9 cellular contexts compared by ENCODE assay signal in the genomic region with DNA sequence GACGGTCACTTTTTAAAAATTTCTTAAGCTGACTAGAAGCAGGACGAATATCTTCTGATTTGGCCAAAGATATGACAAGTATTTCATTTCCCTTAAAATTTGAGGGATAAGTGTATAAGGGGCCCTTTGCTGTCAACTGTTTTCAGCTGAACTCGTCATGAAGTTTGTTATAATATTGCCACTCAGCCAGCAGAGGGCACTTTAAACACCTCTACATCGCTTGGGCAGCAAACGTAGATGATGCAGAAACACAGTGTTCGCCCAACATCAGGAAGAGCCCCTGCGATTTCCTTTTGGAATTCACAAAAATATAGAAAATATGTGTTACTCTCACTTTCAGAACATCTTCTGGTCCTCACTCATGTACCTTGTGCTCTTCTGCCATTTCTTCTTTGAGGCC.
DNase-seq lines count a peak whose midpoint lies in the region; ATAC-seq and TF ChIP-seq lines count a peak whose summit lies in the region.
"Had no signal": no experiment of that assay in that cellular context is flagged by ENCODE, and none has a peak within 500 bp of the region (broad histone marks: within the 10 kb centered on the region; RNA-seq: fewer than 3 reads in every experiment).

No MANE protein-coding gene starts in this region.

- ATAC-seq in left lobe of liver (peak; percentile 62), T-cell (replicated peaks in 1 of 4) (no peak)
- ATAC-seq in stimulated activated memory B cell treated with anti-CD40 and anti-IgM and Interleukin-4, amounts not matched to agents 10 μg/mL and 1 μg/mL and 100 μg/mL, for 72 hours = no peak
- ATAC-seq in CD8-positive, alpha-beta T cell = no peak

- H3K4me1 ChIP-seq in HEK293 (ENCODE audit: control insufficient read depth, insufficient read depth, low read length) (no peaks in the 10 kb centered on the region), SJCRH30 (no peaks in the 10 kb centered on the region)
- no peaks in the 10 kb centered on the region for H3K4me1 ChIP-seq in CD8-positive, alpha-beta T cell (ENCODE audit: insufficient read depth, low read length)

- no peaks in the 10 kb centered on the region for H3K27me3 Mint-ChIP-seq in stimulated activated memory B cell treated with anti-CD40 and anti-IgM and Interleukin-4, amounts not matched to agents 10 μg/mL and 1 μg/mL and 100 μg/mL, for 72 hours
- no peaks in the 10 kb centered on the region for H3K27me3 Mint-ChIP-seq in CD8-positive, alpha-beta T cell (ENCODE audit: low read depth)
- H3K27me3 Mint-ChIP-seq in T-cell = no peaks in the 10 kb centered on the region

- H3K36me3 ChIP-seq in HEK293 (ENCODE audit: control insufficient read depth in 2 of 2, insufficient read depth in 1 of 2, low read length in 2 of 2) (no peaks in the 10 kb centered on the region), SJCRH30 (no peaks in the 10 kb centered on the region)
- no peaks in the 10 kb centered on the region for H3K36me3 ChIP-seq in CD8-positive, alpha-beta T cell (ENCODE audit: insufficient read depth, low read length)

- no peak for TF ChIP-seq CTCF in HEK293 (tag by site-specific recombination; IDR thresholded peaks at IDR 0.05)
- TF ChIP-seq CTCF in CD8-positive, alpha-beta T cell (IDR thresholded peaks at IDR 0.05) = no peak

- H3K4me3 Mint-ChIP-seq in stimulated activated memory B cell treated with anti-CD40 and anti-IgM and Interleukin-4, amounts not matched to agents 10 μg/mL and 1 μg/mL and 100 μg/mL, for 72 hours = no peak overlapping the region
- no peak overlapping the region for H3K4me3 Mint-ChIP-seq in CD8-positive, alpha-beta T cell
- H3K4me3 Mint-ChIP-seq in T-cell = no peak overlapping the region

- CTCF ChIA-PET in HEK293 (lab: Yijun Ruan, JAX) = interaction anchor here (0.6 to 3.4 kb wide), 15 partner anchors 9 to 1995 kb away, joined by 3 to 25 read pairs (median 4); no protein-coding TSS in a partner anchor
- CTCF ChIA-PET in CD8-positive, alpha-beta T cell (lab: Charles Lee) = no interaction called here
- CTCF ChIA-PET in T-cell (lab: Charles Lee) = interaction anchor here in 1 of 2 donors (0.6 kb wide), 1 partner anchor 21 kb away, joined by 3 read pairs; no protein-coding TSS in a partner anchor

- H3K9me3 ChIP-seq in HEK293 (ENCODE audit: control insufficient read depth, insufficient read depth, low read depth, low read length) = no peaks in the 10 kb centered on the region
- H3K9me3 ChIP-seq in SJCRH30 (replicated peaks) = no peaks in the 10 kb centered on the region
- H3K9me3 ChIP-seq in CD8-positive, alpha-beta T cell (ENCODE audit: low read length) = no peaks in the 10 kb centered on the region

- H3K36me3 Mint-ChIP-seq in stimulated activated memory B cell treated with anti-CD40 and anti-IgM and Interleukin-4, amounts not matched to agents 10 μg/mL and 1 μg/mL and 100 μg/mL, for 72 hours = no peaks in the 10 kb centered on the region
- no peaks in the 10 kb centered on the region for H3K36me3 Mint-ChIP-seq in CD8-positive, alpha-beta T cell
- H3K36me3 Mint-ChIP-seq in T-cell = no peaks in the 10 kb centered on the region

- peak; percentile 1 for DNase-seq in G401 (ENCODE audit: low spot score)
- DNase-seq in SJCRH30 = peak; percentile 4 to 36
- DNase-seq in left lobe of liver (ENCODE audit: low spot score) = no peak
- DNase-seq in CD8-positive, alpha-beta T cell = no peak
- no peak for DNase-seq in activated effector memory CD4-positive, alpha-beta T cell treated with anti-CD3 and anti-CD28 coated beads, Interleukin-2, amount 50 U/mL, for 16 hours
- no peak for DNase-seq in T-cell
- DNase-seq: amniotic stem cell had no signal

- no peak overlapping the region for H3K27ac Mint-ChIP-seq in stimulated activated memory B cell treated with anti-CD40 and anti-IgM and Interleukin-4, amounts not matched to agents 10 μg/mL and 1 μg/mL and 100 μg/mL, for 72 hours
- no peak overlapping the region for H3K27ac Mint-ChIP-seq in CD8-positive, alpha-beta T cell
- no peak overlapping the region for H3K27ac Mint-ChIP-seq in T-cell

- H3K27ac ChIP-seq in HEK293 (ENCODE audit: extremely low read depth, low read depth, low read length) (no peak overlapping the region), SJCRH30 (no peak overlapping the region)
- H3K27ac ChIP-seq in CD8-positive, alpha-beta T cell (ENCODE audit: low read depth, low read length) = no peak overlapping the region

- no peaks in the 10 kb centered on the region for H3K4me1 Mint-ChIP-seq in stimulated activated memory B cell treated with anti-CD40 and anti-IgM and Interleukin-4, amounts not matched to agents 10 μg/mL and 1 μg/mL and 100 μg/mL, for 72 hours
- no peaks in the 10 kb centered on the region for H3K4me1 Mint-ChIP-seq in CD8-positive, alpha-beta T cell (ENCODE audit: low read depth)
- H3K4me1 Mint-ChIP-seq in T-cell = no peaks in the 10 kb centered on the region

- intact Hi-C loops in CD8-positive, alpha-beta T cell (cut with DNase I, micrococcal nuclease) = no loop called here

- POLR2A ChIA-PET in HEK293 (lab: Yijun Ruan, JAX) (no interaction called here), T-cell (lab: Charles Lee) (interaction anchor here in 1 of 2 donors (0.6 kb wide), 1 partner anchor 103 kb away, joined by 3 read pairs; no protein-coding TSS in a partner anchor)
- POLR2A ChIA-PET in CD8-positive, alpha-beta T cell (lab: Charles Lee) = no interaction called here

- no peaks in the 10 kb centered on the region for H3K27me3 ChIP-seq in SJCRH30
- no peaks in the 10 kb centered on the region for H3K27me3 ChIP-seq in CD8-positive, alpha-beta T cell (ENCODE audit: insufficient read depth, low read length)

- H3K9me3 Mint-ChIP-seq in stimulated activated memory B cell treated with anti-CD40 and anti-IgM and Interleukin-4, amounts not matched to agents 10 μg/mL and 1 μg/mL and 100 μg/mL, for 72 hours = peaks cover 3% of the 10 kb centered on the region
- H3K9me3 Mint-ChIP-seq in CD8-positive, alpha-beta T cell = no peaks in the 10 kb centered on the region
- H3K9me3 Mint-ChIP-seq in T-cell = peaks cover 0 to 4% (median 0%) of the 10 kb centered on the region in 3 donors

- in situ Hi-C loops in G401 (cut with HindIII; ENCODE audit: low sequenced_read_pairs) = no loop called here

- H3K4me3 ChIP-seq in HEK293 (ENCODE audit: low read depth, low read length) = no peak overlapping the region
- H3K4me3 ChIP-seq in SJCRH30 = no peak overlapping the region
- H3K4me3 ChIP-seq in CD8-positive, alpha-beta T cell (ENCODE audit: low read depth, low read length) = no peak overlapping the region

TF ChIP-seq in HEK293, 187 proteins besides CTCF, POLR2A, EP300 and RAD21:
- TF ChIP-seq, protein P1, sequence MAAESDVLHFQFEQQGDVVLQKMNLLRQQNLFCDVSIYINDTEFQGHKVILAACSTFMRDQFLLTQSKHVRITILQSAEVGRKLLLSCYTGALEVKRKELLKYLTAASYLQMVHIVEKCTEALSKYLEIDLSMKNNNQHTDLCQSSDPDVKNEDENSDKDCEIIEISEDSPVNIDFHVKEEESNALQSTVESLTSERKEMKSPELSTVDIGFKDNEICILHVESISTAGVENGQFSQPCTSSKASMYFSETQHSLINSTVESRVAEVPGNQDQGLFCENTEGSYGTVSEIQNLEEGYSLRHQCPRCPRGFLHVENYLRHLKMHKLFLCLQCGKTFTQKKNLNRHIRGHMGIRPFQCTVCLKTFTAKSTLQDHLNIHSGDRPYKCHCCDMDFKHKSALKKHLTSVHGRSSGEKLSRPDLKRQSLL (tag by site-specific recombination; IDR thresholded peaks at IDR 0.05) = no peak
- peak; percentile 33; the same call in 1 of the 2 replicates for TF ChIP-seq ZNF654 (tag by site-specific recombination; IDR thresholded peaks at IDR 0.05; ENCODE audit: low read depth)

Comparison
In these comparisons a context has a peak if more than half of its experiments do, and no peak if none do; other contexts are left out.
1. DNase-seq: peak in G401 (single experiment) and SJCRH30 (2 of 2); none in left lobe of liver (single experiment), CD8-positive, alpha-beta T cell (0 of 7), activated effector memory CD4-positive, alpha-beta T cell treated with anti-CD3 and anti-CD28 coated beads, Interleukin-2, amount 50 U/mL, for 16 hours (single experiment) and T-cell (0 of 34).